In the genomic region with DNA sequence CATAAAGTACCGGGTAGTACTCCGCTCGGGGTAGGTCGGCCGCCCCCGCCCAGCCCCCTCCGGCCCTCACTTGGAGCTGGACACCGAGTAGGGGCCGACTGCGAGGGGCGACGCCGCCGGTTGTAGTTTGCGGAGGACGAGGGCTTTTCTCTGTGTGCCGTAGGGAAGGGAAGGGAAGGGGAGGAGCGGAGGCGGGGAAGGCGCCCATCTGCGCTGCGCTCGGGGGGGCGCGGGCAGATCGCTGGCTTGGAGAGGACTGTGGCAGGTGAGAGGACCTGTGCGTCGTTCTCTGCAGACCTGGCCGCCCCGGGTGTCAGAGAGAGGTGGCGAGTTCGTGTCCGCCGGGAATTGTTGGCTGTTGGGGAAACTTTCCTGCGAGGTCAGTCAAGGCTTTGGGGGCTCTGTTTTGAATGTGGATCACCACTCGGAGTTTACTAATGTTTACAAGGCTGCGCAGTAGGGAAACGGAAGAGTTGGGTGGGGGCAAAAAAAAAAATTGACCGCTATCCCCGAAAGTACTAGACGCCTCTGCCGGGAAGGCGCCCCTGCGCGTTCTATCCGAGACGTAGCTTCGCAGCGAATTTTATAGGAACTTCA, we compare ENCODE assay signal across 1 cellular context.
TF ChIP-seq lines count a peak whose summit lies in the region.

No MANE protein-coding gene starts in this region.

TF ChIP-seq in SK-N-SH, 30 proteins besides CTCF, POLR2A, EP300 and RAD21:
- TF ChIP-seq RXRA (IDR thresholded peaks at IDR 0.05; ENCODE audit: borderline replicate concordance, low read depth) (no peak), FOXJ3 (CRISPR knock-in tag; IDR thresholded peaks at IDR 0.05) (no peak; the same call in 1 of the 2 replicates), POLR2AphosphoS5 (IDR thresholded peaks at IDR 0.05; ENCODE audit: low read depth, low read length) (peak; percentile 100), GABPA (IDR thresholded peaks at IDR 0.05; ENCODE audit: low read depth) (no peak), FOSL2 (IDR thresholded peaks at IDR 0.05; ENCODE audit: borderline replicate concordance, low read depth) (peak; percentile 11; the same call in 1 of the 2 replicates), MXI1 (IDR thresholded peaks at IDR 0.05; ENCODE audit: low read depth, low read length) (peak; percentile 19; the same call in 1 of the 2 replicates), TCF12 (IDR thresholded peaks at IDR 0.05) (peak; percentile 33; the same call in 1 of the 2 replicates), TAF1 (IDR thresholded peaks at IDR 0.05; ENCODE audit: borderline replicate concordance, low read depth, low read length) (peak; percentile 96), SIN3A (IDR thresholded peaks at IDR 0.05; ENCODE audit: borderline replicate concordance, low read depth, low read length) (peak; percentile 89; the same call in 1 of the 2 replicates), MEF2A (IDR thresholded peaks at IDR 0.05; ENCODE audit: borderline replicate concordance, low read depth) (no peak), NFIC (IDR thresholded peaks at IDR 0.05; ENCODE audit: borderline replicate concordance) (no peak)
- TF ChIP-seq, protein P1, sequence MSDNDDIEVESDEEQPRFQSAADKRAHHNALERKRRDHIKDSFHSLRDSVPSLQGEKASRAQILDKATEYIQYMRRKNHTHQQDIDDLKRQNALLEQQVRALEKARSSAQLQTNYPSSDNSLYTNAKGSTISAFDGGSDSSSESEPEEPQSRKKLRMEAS (IDR thresholded peaks at IDR 0.05; ENCODE audit: low read depth): 0 out of 2 replicates have a peak, but pooled peaks have one; percentile 35
- TF ChIP-seq, protein P2, sequence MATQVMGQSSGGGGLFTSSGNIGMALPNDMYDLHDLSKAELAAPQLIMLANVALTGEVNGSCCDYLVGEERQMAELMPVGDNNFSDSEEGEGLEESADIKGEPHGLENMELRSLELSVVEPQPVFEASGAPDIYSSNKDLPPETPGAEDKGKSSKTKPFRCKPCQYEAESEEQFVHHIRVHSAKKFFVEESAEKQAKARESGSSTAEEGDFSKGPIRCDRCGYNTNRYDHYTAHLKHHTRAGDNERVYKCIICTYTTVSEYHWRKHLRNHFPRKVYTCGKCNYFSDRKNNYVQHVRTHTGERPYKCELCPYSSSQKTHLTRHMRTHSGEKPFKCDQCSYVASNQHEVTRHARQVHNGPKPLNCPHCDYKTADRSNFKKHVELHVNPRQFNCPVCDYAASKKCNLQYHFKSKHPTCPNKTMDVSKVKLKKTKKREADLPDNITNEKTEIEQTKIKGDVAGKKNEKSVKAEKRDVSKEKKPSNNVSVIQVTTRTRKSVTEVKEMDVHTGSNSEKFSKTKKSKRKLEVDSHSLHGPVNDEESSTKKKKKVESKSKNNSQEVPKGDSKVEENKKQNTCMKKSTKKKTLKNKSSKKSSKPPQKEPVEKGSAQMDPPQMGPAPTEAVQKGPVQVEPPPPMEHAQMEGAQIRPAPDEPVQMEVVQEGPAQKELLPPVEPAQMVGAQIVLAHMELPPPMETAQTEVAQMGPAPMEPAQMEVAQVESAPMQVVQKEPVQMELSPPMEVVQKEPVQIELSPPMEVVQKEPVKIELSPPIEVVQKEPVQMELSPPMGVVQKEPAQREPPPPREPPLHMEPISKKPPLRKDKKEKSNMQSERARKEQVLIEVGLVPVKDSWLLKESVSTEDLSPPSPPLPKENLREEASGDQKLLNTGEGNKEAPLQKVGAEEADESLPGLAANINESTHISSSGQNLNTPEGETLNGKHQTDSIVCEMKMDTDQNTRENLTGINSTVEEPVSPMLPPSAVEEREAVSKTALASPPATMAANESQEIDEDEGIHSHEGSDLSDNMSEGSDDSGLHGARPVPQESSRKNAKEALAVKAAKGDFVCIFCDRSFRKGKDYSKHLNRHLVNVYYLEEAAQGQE (IDR thresholded peaks at IDR 0.05; ENCODE audit: low read depth, low read length): 0 out of 2 replicates have a peak, but pooled peaks have one; percentile 39
- TF ChIP-seq, protein P3, sequence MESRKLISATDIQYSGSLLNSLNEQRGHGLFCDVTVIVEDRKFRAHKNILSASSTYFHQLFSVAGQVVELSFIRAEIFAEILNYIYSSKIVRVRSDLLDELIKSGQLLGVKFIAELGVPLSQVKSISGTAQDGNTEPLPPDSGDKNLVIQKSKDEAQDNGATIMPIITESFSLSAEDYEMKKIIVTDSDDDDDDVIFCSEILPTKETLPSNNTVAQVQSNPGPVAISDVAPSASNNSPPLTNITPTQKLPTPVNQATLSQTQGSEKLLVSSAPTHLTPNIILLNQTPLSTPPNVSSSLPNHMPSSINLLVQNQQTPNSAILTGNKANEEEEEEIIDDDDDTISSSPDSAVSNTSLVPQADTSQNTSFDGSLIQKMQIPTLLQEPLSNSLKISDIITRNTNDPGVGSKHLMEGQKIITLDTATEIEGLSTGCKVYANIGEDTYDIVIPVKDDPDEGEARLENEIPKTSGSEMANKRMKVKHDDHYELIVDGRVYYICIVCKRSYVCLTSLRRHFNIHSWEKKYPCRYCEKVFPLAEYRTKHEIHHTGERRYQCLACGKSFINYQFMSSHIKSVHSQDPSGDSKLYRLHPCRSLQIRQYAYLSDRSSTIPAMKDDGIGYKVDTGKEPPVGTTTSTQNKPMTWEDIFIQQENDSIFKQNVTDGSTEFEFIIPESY (IDR thresholded peaks at IDR 0.05; ENCODE audit: borderline replicate concordance, low read depth): no peak
- TF ChIP-seq, protein P4, sequence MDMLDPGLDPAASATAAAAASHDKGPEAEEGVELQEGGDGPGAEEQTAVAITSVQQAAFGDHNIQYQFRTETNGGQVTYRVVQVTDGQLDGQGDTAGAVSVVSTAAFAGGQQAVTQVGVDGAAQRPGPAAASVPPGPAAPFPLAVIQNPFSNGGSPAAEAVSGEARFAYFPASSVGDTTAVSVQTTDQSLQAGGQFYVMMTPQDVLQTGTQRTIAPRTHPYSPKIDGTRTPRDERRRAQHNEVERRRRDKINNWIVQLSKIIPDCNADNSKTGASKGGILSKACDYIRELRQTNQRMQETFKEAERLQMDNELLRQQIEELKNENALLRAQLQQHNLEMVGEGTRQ (IDR thresholded peaks at IDR 0.05; ENCODE audit: borderline replicate concordance, low read depth, low read length): no peak
